8 cellular contexts compared by ENCODE assay signal in genomic region chr22:39556970-39557811, GRCh38. TPM values are rescaled to one million over a fixed set of nuclear protein-coding genes. Genes with fewer than 3 reads are reported as not detected.
A peak's percentile ranks its signal among the peaks of the same experiment; 100 is the strongest.
DNase-seq lines count a peak whose midpoint lies in the region; ATAC-seq and TF ChIP-seq lines count a peak whose summit lies in the region.

No MANE protein-coding gene starts in this region.

- H3K27ac ChIP-seq in GM23338 (ENCODE audit: low read depth) = no peak overlapping the region
- H3K27ac ChIP-seq in coronary artery = no peak overlapping the region

- 0 out of 2 replicates have a peak, but pooled peaks cover 3% of the 10 kb centered on the region for H3F3A ChIP-seq in GM23338 (replicated peaks; ENCODE audit: low read depth)

- H3K9me3 Mint-ChIP-seq in GM23338 (no peaks in the 10 kb centered on the region), activated B cell treated with CpG ODN at 0.5 μM for 24 hours (no peaks in the 10 kb centered on the region)

- H3K4me1 Mint-ChIP-seq in GM23338 (peaks cover 22% of the 10 kb centered on the region), activated B cell treated with CpG ODN at 0.5 μM for 24 hours (peaks cover 9% of the 10 kb centered on the region)

- H3K9me2 ChIP-seq in GM23338 (ENCODE audit: insufficient read depth) = no peaks in the 10 kb centered on the region

- peak overlapping the region; percentile 52 for H3K4me3 ChIP-seq in GM23338
- peak overlapping the region; percentile 63 for H3K4me3 ChIP-seq in coronary artery

- H3K36me3 Mint-ChIP-seq in GM23338 (ENCODE audit: low read depth) (no peaks in the 10 kb centered on the region), activated B cell treated with CpG ODN at 0.5 μM for 24 hours (ENCODE audit: low read depth) (no peaks in the 10 kb centered on the region)

- peak in 1 of 2 experiments; percentile 32; a peak in 2 of 4 replicates for TF ChIP-seq CTCF in GM23338 (conservative IDR thresholded peaks at IDR 0.05; ENCODE audit: low read depth in 2 of 2)
- no peak for TF ChIP-seq CTCF in activated B cell treated with CpG ODN at 0.5 μM for 24 hours (IDR thresholded peaks at IDR 0.05)
- no peak for TF ChIP-seq CTCF in coronary artery (IDR thresholded peaks at IDR 0.05)

- H3K79me2 ChIP-seq in GM23338 (replicated peaks; ENCODE audit: insufficient read depth) = no peaks in the 10 kb centered on the region

- peaks cover 47% of the 10 kb centered on the region for H3K27me3 Mint-ChIP-seq in GM23338 (ENCODE audit: insufficient read depth, low read depth, poor library complexity)
- peaks cover 52% of the 10 kb centered on the region for H3K27me3 Mint-ChIP-seq in activated B cell treated with CpG ODN at 0.5 μM for 24 hours

- no peak overlapping the region for H2AFZ ChIP-seq in GM23338

- H3K27ac Mint-ChIP-seq in GM23338 (no peak overlapping the region), activated B cell treated with CpG ODN at 0.5 μM for 24 hours (no peak overlapping the region)

- peak overlapping the region; percentile 75 for H3K4me3 Mint-ChIP-seq in GM23338
- peak overlapping the region; percentile 36 for H3K4me3 Mint-ChIP-seq in activated B cell treated with CpG ODN at 0.5 μM for 24 hours

- POLR2A ChIA-PET in activated B cell treated with CpG ODN at 0.5 μM for 24 hours (lab: Charles Lee) = no interaction called here

- TF ChIP-seq POLR2A in GM18505 (IDR thresholded peaks at IDR 0.05; ENCODE audit: borderline replicate concordance, extremely low read depth, insufficient read depth, insufficient read length) = no peak

- ATAC-seq in GM23338 (peak; percentile 19), activated B cell treated with CpG ODN at 0.5 μM for 24 hours (ENCODE audit: low read depth) (peak; percentile 34), GM18870 (IDR thresholded peaks at IDR 0.05; ENCODE audit: unreplicated experiment) (no peak), GM18505 (IDR thresholded peaks at IDR 0.05; ENCODE audit: unreplicated experiment) (no peak)

- H3K27me3 ChIP-seq in GM23338 (ENCODE audit: insufficient read depth) = peaks cover 46% of the 10 kb centered on the region

- H3K36me3 ChIP-seq in GM23338 (ENCODE audit: insufficient read depth) = no peaks in the 10 kb centered on the region

- peak overlapping the region; percentile 75 for H3K4me2 ChIP-seq in GM23338

- intact Hi-C loops in activated B cell treated with CpG ODN at 0.5 μM for 24 hours (cut with micrococcal nuclease) = no loop called here
- intact Hi-C loops in posterior cingulate gyrus (cut with DNase I) = loop anchor here (5.0 kb wide), 1 partner anchor 465 kb away; no protein-coding TSS in a partner anchor

- DNase-seq in GM23338 (ENCODE audit: low spot score) (peak; percentile 57), activated B cell treated with CpG ODN at 0.5 μM for 24 hours (no peak), coronary artery (ENCODE audit: low spot score) (no peak), posterior cingulate gyrus (peak in 8 of 10 donors; percentile 35 to 95 (median 66)), NCI-H1436 (lab: John Stamatoyannopoulos, UW) (no peak), H4 (ENCODE audit: low spot score) (no peak)

- peaks cover 11% of the 10 kb centered on the region; the same call in 1 of the 2 replicates for H4K20me1 ChIP-seq in GM23338 (replicated peaks; ENCODE audit: insufficient read depth)

- CTCF ChIA-PET in activated B cell treated with CpG ODN at 0.5 μM for 24 hours (lab: Charles Lee) = interaction anchor here (1.4 kb wide), 1 partner anchor 467 kb away, joined by 13 read pairs; no protein-coding TSS in a partner anchor

- no peaks in the 10 kb centered on the region; the same call in 1 of the 2 replicates for H3K4me1 ChIP-seq in GM23338 (ENCODE audit: insufficient read depth)

TF ChIP-seq in GM23338, 12 proteins besides CTCF, POLR2A, EP300 and RAD21:
- peak; percentile 28 for TF ChIP-seq EZH2 (IDR thresholded peaks at IDR 0.05; ENCODE audit: low read depth, unreplicated experiment)
- no peak for TF ChIP-seq POLR2AphosphoS5 (IDR thresholded peaks at IDR 0.05; ENCODE audit: low read depth)

RNA-seq across cellular contexts. Expression of gene CACNA1I, which starts 13.4 kb away (rescaled TPM):
- 1.7 and 2.4 TPM in 2 replicates for total RNA-seq in GM23338 (2014; rRNA removed; shearing (Covaris generic))
- 0.42 and 0.47 TPM in 2 replicates for polyA plus RNA-seq in GM23338 (2016; fragmentation: Nextera tagmentation; extraction: Ambion mirVana)
- not detected in 2 replicates for total RNA-seq in activated B cell treated with CpG ODN at 0.5 μM for 24 hours
- 0.19 TPM in 1 of 2 replicates, not detected in the other for total RNA-seq in H4 (2014; rRNA removed; shearing (Covaris generic))

RNA-seq across cellular contexts. Expression of gene RPS19BP1, which starts 24.6 kb away (rescaled TPM):
- 153 and 169 TPM in 2 replicates for total RNA-seq in GM23338 (2014; rRNA removed; shearing (Covaris generic))
- polyA plus RNA-seq in GM23338 (2016; fragmentation: Nextera tagmentation; extraction: Ambion mirVana) = 215 and 216 TPM in 2 replicates
- total RNA-seq in activated B cell treated with CpG ODN at 0.5 μM for 24 hours = 67.7 and 79.0 TPM in 2 replicates
- total RNA-seq in H4 (2014; rRNA removed; shearing (Covaris generic)) = 92.5 and 123 TPM in 2 replicates

RNA-seq across cellular contexts. Expression of gene ATF4, which starts 36.8 kb away (rescaled TPM):
- total RNA-seq in GM23338 (2014; rRNA removed; shearing (Covaris generic)) = 366 and 446 TPM in 2 replicates
- 553 and 628 TPM in 2 replicates for polyA plus RNA-seq in GM23338 (2016; fragmentation: Nextera tagmentation; extraction: Ambion mirVana)
- 363 and 368 TPM in 2 replicates for total RNA-seq in activated B cell treated with CpG ODN at 0.5 μM for 24 hours
- 379 and 444 TPM in 2 replicates for total RNA-seq in H4 (2014; rRNA removed; shearing (Covaris generic))

RNA-seq across cellular contexts. Expression of gene MIEF1, which starts 55.1 kb away (rescaled TPM):
- total RNA-seq in GM23338 (2014; rRNA removed; shearing (Covaris generic)) = 30.0 and 40.1 TPM in 2 replicates
- 12.2 and 13.2 TPM in 2 replicates for polyA plus RNA-seq in GM23338 (2016; fragmentation: Nextera tagmentation; extraction: Ambion mirVana)
- total RNA-seq in activated B cell treated with CpG ODN at 0.5 μM for 24 hours = 38.2 and 41.3 TPM in 2 replicates
- total RNA-seq in H4 (2014; rRNA removed; shearing (Covaris generic)) = 18.0 and 19.8 TPM in 2 replicates

Comparison
In these comparisons a context has a peak if more than half of its experiments do, and no peak if none do; other contexts are left out.
1. ATAC-seq: peak in GM23338 (single experiment) and activated B cell treated with CpG ODN at 0.5 μM for 24 hours (single experiment); none in GM18870 (single experiment) and GM18505 (single experiment).
2. DNase-seq: peak in GM23338 (single experiment) and posterior cingulate gyrus (8 of 10); none in activated B cell treated with CpG ODN at 0.5 μM for 24 hours (single experiment), coronary artery (single experiment), NCI-H1436 (single experiment) and H4 (single experiment).